1 cellular context compared by ENCODE assay signal in the genomic region with DNA sequence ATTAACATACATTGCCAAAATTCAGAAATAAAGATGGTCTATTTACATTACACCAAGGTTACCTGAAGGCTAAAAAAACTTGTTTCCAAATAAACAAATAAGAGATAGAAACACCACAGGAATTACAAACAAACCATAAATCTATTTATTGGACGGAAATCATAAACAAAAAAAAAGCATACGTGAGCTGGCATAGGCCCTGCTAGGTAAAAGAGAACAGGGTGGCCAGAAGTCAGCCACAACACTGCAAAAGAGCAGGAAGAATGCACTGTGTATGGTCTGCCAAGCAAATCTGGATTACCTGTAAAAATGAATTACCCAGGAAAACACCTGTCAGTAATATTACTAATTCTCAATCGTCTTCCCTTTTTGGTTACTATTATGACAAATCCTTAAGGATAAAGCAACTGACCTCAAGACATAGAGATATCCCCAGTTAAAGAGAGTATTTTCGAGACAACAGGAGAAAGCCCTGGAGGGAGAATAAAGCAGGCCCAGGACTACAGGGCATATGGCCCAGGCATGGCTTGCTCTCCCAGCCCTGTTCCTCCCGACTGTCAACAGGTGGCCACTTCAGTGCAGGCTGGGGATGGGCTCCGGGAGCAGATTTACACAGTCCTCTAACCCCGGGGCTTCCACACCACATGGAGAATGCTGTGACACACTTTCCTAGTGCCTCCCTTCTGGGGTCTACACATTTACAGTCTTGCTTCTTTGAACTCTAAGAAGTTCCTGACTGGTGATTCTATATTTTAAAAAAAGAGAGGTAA.
TF ChIP-seq lines count a peak whose summit lies in the region.

No MANE protein-coding gene starts in this region.

TF ChIP-seq in K562, 482 proteins besides CTCF, POLR2A, EP300 and RAD21:
- TF ChIP-seq ZNF184 (CRISPR knock-in tag; IDR thresholded peaks at IDR 0.05) = no peak
- TF ChIP-seq ZBTB7A (IDR thresholded peaks at IDR 0.05; ENCODE audit: borderline replicate concordance, control insufficient read depth, low read depth, low read length) = no peak
- TF ChIP-seq ZNF274 (IDR thresholded peaks at IDR 0.05; ENCODE audit: borderline replicate concordance, low read depth, low read length) = no peak
- TF ChIP-seq, protein P1, sequence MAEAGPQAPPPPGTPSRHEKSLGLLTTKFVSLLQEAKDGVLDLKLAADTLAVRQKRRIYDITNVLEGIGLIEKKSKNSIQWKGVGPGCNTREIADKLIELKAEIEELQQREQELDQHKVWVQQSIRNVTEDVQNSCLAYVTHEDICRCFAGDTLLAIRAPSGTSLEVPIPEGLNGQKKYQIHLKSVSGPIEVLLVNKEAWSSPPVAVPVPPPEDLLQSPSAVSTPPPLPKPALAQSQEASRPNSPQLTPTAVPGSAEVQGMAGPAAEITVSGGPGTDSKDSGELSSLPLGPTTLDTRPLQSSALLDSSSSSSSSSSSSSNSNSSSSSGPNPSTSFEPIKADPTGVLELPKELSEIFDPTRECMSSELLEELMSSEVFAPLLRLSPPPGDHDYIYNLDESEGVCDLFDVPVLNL (CRISPR knock-in tag; IDR thresholded peaks at IDR 0.05; ENCODE audit: low read depth) = no peak
- no peak for TF ChIP-seq POLR2G (IDR thresholded peaks at IDR 0.05; ENCODE audit: low read depth, low read length)
- TF ChIP-seq SP1 (CRISPR knock-in tag; IDR thresholded peaks at IDR 0.05) = no peak
- no peak for TF ChIP-seq ZNF766 (CRISPR knock-in tag; conservative IDR thresholded peaks at IDR 0.05)
